In genomic region chr1:245001252-245001651, GRCh38 we compare ENCODE assay signal across 30 cellular contexts.
"Had no signal": no experiment of that assay in that cellular context is flagged by ENCODE, and none has a peak within 500 bp of the region (broad histone marks: within the 10 kb centered on the region; RNA-seq: fewer than 3 reads in every experiment).

No MANE protein-coding gene starts in this region.

- H3K4me1 ChIP-seq: esophagus muscularis mucosa, heart right ventricle, prostate gland, vagina had no signal

- H3K36me3 Mint-ChIP-seq: natural killer cell treated with Interleukin-12 subunit alpha and Interleukin-12 subunit beta and Interleukin-15 and Interleukin-18, amount 100 ng/mL, for 72 hours had no signal

- H3K4me3 ChIP-seq: esophagus muscularis mucosa, heart right ventricle, mucosa of descending colon, prostate gland, skin epidermis, thoracic aorta, vagina had no signal

- H3K4me1 Mint-ChIP-seq: activated CD4-positive, alpha-beta T cell treated with anti-CD3 and anti-CD28 coated beads for 36 hours; central memory CD8-positive, alpha-beta T cell had no signal

- H3K27me3 Mint-ChIP-seq: activated CD4-positive, alpha-beta T cell treated with anti-CD3 and anti-CD28 coated beads for 36 hours; activated naive CD8-positive, alpha-beta T cell; central memory CD8-positive, alpha-beta T cell; natural killer cell treated with Interleukin-12 subunit alpha and Interleukin-12 subunit beta and Interleukin-15 and Interleukin-18, amount 100 ng/mL, for 72 hours; stimulated activated naive CD8-positive, alpha-beta T cell treated with anti-CD3 and anti-CD28 coated beads, Interleukin-15, Interleukin-2, amounts not matched to agents 100 ng/mL and 50 ng/mL, for 24 hours; type B pancreatic cell had no signal

- H3K36me3 ChIP-seq: esophagus muscularis mucosa, neutrophil, prostate gland, thoracic aorta, vagina had no signal

- H3K9me3 ChIP-seq: esophagus muscularis mucosa, heart right ventricle, mucosa of descending colon, neutrophil, prostate gland, thoracic aorta, vagina had no signal

- FAIRE-seq: bronchial epithelial cell, islet of Langerhans had no signal

- H3K27me3 ChIP-seq: esophagus muscularis mucosa, heart right ventricle, neutrophil, vagina had no signal

- DNase-seq: activated CD4-positive, alpha-beta T cell treated with anti-CD3 and anti-CD28 coated beads for 36 hours; activated CD4-positive, alpha-beta T cell treated with anti-CD3 and anti-CD28 coated beads, Interleukin-2, amount 50 U/mL, for 4 hours; activated CD4-positive, CD25-positive, alpha-beta regulatory T cell; activated effector memory CD4-positive, alpha-beta T cell treated with Interleukin-2 at 50 U/mL for 16 hours; activated naive CD4-positive, alpha-beta T cell treated with Interleukin-2 at 50 U/mL for 16 hours; activated T-cell treated with anti-CD3 and anti-CD28 coated beads for 4 hours; activated T-cell treated with anti-CD3 and anti-CD28 coated beads, Interleukin-2, amount 50 U/mL, for 72 hours; anterior cingulate cortex; dermis blood vessel endothelial cell; effector CD4-positive, alpha-beta T cell; heart right ventricle; left ventricle myocardium superior; mucosa of descending colon; retina; stimulated activated CD4-positive, alpha-beta T cell treated with anti-CD3 and anti-CD28 coated beads, Interleukin-12 subunit alpha, Interleukin-12 subunit beta, amount 100 ng/mL, for 4 hours; stimulated activated CD4-positive, alpha-beta T cell treated with anti-CD3 and anti-CD28 coated beads, Interleukin-4, amount 100 ng/mL, for 1 hour; T-helper 2 cell had no signal

- H3K9me3 Mint-ChIP-seq: activated T-cell treated with anti-CD3 and anti-CD28 coated beads, Interleukin-2, amount 50 U/mL, for 72 hours; central memory CD8-positive, alpha-beta T cell; natural killer cell treated with Interleukin-12 subunit alpha and Interleukin-12 subunit beta and Interleukin-15 and Interleukin-18, amount 100 ng/mL, for 72 hours; stimulated activated naive CD8-positive, alpha-beta T cell treated with anti-CD3 and anti-CD28 coated beads, Interleukin-15, Interleukin-2, amounts not matched to agents 100 ng/mL and 50 ng/mL, for 24 hours; type B pancreatic cell had no signal

- H3K27ac Mint-ChIP-seq: activated CD4-positive, alpha-beta T cell treated with anti-CD3 and anti-CD28 coated beads for 36 hours; activated naive CD8-positive, alpha-beta T cell; activated T-cell treated with anti-CD3 and anti-CD28 coated beads, Interleukin-2, amount 50 U/mL, for 72 hours; natural killer cell treated with Interleukin-12 subunit alpha and Interleukin-12 subunit beta and Interleukin-15 and Interleukin-18, amount 100 ng/mL, for 72 hours; type B pancreatic cell had no signal

- H3K4me3 Mint-ChIP-seq: activated CD4-positive, alpha-beta T cell treated with anti-CD3 and anti-CD28 coated beads for 36 hours; activated naive CD8-positive, alpha-beta T cell; activated T-cell treated with anti-CD3 and anti-CD28 coated beads, Interleukin-2, amount 50 U/mL, for 72 hours; central memory CD8-positive, alpha-beta T cell; natural killer cell treated with Interleukin-12 subunit alpha and Interleukin-12 subunit beta and Interleukin-15 and Interleukin-18, amount 100 ng/mL, for 72 hours; stimulated activated naive CD8-positive, alpha-beta T cell treated with anti-CD3 and anti-CD28 coated beads, Interleukin-15, Interleukin-2, amounts not matched to agents 100 ng/mL and 50 ng/mL, for 24 hours; type B pancreatic cell had no signal

- H3K27ac ChIP-seq: esophagus muscularis mucosa, heart right ventricle, neutrophil, prostate gland, skin epidermis, thoracic aorta, vagina had no signal
